ENCODE assay signal across 8 cellular contexts in genomic region chr11:94128171-94128745, GRCh38. TPM values are rescaled to one million over a fixed set of nuclear protein-coding genes. Genes with fewer than 3 reads are reported as not detected.
DNase-seq lines count a peak whose midpoint lies in the region; ATAC-seq, FAIRE-seq and TF ChIP-seq lines count a peak whose summit lies in the region.

No MANE protein-coding gene starts in this region.

- peak; percentile 44 for DNase-seq in BE2C
- peak in 1 of 3 donors; percentile 63 for DNase-seq in mucosa of descending colon
- DNase-seq in urothelium cell line (ENCODE audit: low spot score): peak; percentile 42
- no peak for DNase-seq in GF-D8 (lab: John Stamatoyannopoulos, UW)

- no peak for FAIRE-seq in urothelium cell line (lab: Jason Lieb, UNC)

- H3K4me3 ChIP-seq in BE2C (ENCODE audit: low read depth, low read length) (peak overlapping the region; percentile 96), OCI-LY3 (ENCODE audit: low read length) (peak overlapping the region; percentile 80), ectodermal cell (ENCODE audit: insufficient read depth, low read depth, low read length) (peak overlapping the region; percentile 73), mucosa of descending colon (peak overlapping the region; percentile 50)

- ATAC-seq in GM18867 (IDR thresholded peaks at IDR 0.05; ENCODE audit: unreplicated experiment): peak; percentile 24
- peak; percentile 25 for ATAC-seq in HG03095 (IDR thresholded peaks at IDR 0.05; ENCODE audit: unreplicated experiment)
- peak; percentile 24 for ATAC-seq in mucosa of descending colon

- H4K20me1 ChIP-seq in OCI-LY3 (ENCODE audit: insufficient read depth, low read length): peaks cover 26% of the 10 kb centered on the region

- no peak for TF ChIP-seq CTCF in BE2C (IDR thresholded peaks at IDR 0.05; ENCODE audit: low read depth, low read length)
- TF ChIP-seq CTCF in OCI-LY3 (IDR thresholded peaks at IDR 0.05; ENCODE audit: low read depth, low read length): no peak
- TF ChIP-seq CTCF in mucosa of descending colon (IDR thresholded peaks at IDR 0.05): no peak

- peaks cover 23% of the 10 kb centered on the region for H3K4me1 ChIP-seq in BE2C
- peaks cover 23% of the 10 kb centered on the region for H3K4me1 ChIP-seq in OCI-LY3 (ENCODE audit: low read length)
- peaks cover 18% of the 10 kb centered on the region for H3K4me1 ChIP-seq in ectodermal cell (ENCODE audit: control insufficient read depth, insufficient read depth, low read length)
- H3K4me1 ChIP-seq in mucosa of descending colon (ENCODE audit: low read depth): peaks cover 26% of the 10 kb centered on the region

- 0 to 1% methylated on average over 24 of the region's 24 CpGs for WGBS in ectodermal cell, 2 experiments

- H3K27ac ChIP-seq in OCI-LY3 (ENCODE audit: low read length) (peak overlapping the region; percentile 51), ectodermal cell (ENCODE audit: insufficient read depth, low read depth, low read length, poor library complexity, severe bottlenecking) (peak overlapping the region; percentile 92)

- H3K9ac ChIP-seq in OCI-LY3 (ENCODE audit: low read length): peak overlapping the region; percentile 88

- H3K36me3 ChIP-seq in BE2C (no peaks in the 10 kb centered on the region), OCI-LY3 (replicated peaks; ENCODE audit: low read depth, low read length) (no peaks in the 10 kb centered on the region), ectodermal cell (ENCODE audit: control insufficient read depth, insufficient read depth, low read length) (no peaks in the 10 kb centered on the region), mucosa of descending colon (ENCODE audit: low read depth) (no peaks in the 10 kb centered on the region)

- H3K4me2 ChIP-seq in OCI-LY3 (ENCODE audit: low read length): peak overlapping the region; percentile 93

- no peaks in the 10 kb centered on the region for H3K27me3 ChIP-seq in BE2C
- H3K27me3 ChIP-seq in OCI-LY3 (ENCODE audit: low read depth, low read length): no peaks in the 10 kb centered on the region
- no peaks in the 10 kb centered on the region for H3K27me3 ChIP-seq in ectodermal cell (ENCODE audit: control insufficient read depth, insufficient read depth, low read length, poor library complexity, severe bottlenecking)

- intact Hi-C loops in mucosa of descending colon (cut with DNase I, micrococcal nuclease): no loop called here

- peak overlapping the region; percentile 89 for H2AFZ ChIP-seq in OCI-LY3 (ENCODE audit: low read depth, low read length)

- H3K9me3 ChIP-seq in BE2C: no peaks in the 10 kb centered on the region
- no peaks in the 10 kb centered on the region for H3K9me3 ChIP-seq in OCI-LY3 (ENCODE audit: insufficient read depth, low read length)
- H3K9me3 ChIP-seq in ectodermal cell (ENCODE audit: control insufficient read depth, low read length): no peaks in the 10 kb centered on the region
- no peaks in the 10 kb centered on the region for H3K9me3 ChIP-seq in mucosa of descending colon

- peaks cover 45% of the 10 kb centered on the region for H3K79me2 ChIP-seq in OCI-LY3 (ENCODE audit: low read length)

RNA-seq across cellular contexts. Expression of gene PANX1, which starts 0.4 kb away (rescaled TPM):
- 12.7 TPM for polyA plus RNA-seq in BE2C (2012; ENCODE audit: insufficient read depth, insufficient read length, low read depth)
- polyA plus RNA-seq in ectodermal cell (2013, experiment 1 of 4): 26.3 TPM
- 28.6 TPM for polyA plus RNA-seq in ectodermal cell (2013, experiment 2 of 4)
- 22.4 TPM for polyA plus RNA-seq in ectodermal cell (2013, experiment 3 of 4)
- polyA plus RNA-seq in ectodermal cell (2013, experiment 4 of 4): 24.4 TPM
- 10 to 100 TPM in 1 of 3 donors, 1 to 10 TPM in 2; 7.5 to 19.2 (median 9.0) TPM for total RNA-seq in mucosa of descending colon
